In genomic region chr1:170145061-170145460, GRCh38 we compare ENCODE assay signal across 18 cellular contexts. TPM values are rescaled to one million over a fixed set of nuclear protein-coding genes. Genes with fewer than 3 reads are reported as not detected.
DNase-seq lines count a peak whose midpoint lies in the region; ATAC-seq and TF ChIP-seq lines count a peak whose summit lies in the region.
"Had no signal": no experiment of that assay in that cellular context is flagged by ENCODE, and none has a peak within 500 bp of the region (broad histone marks: within the 10 kb centered on the region; RNA-seq: fewer than 3 reads in every experiment).

No MANE protein-coding gene starts in this region.

- H3K4me3 ChIP-seq in HUES48 (ENCODE audit: low read depth, low read length) = peak overlapping the region; percentile 23; the same call in 1 of the 2 replicates
- no peak overlapping the region for H3K4me3 ChIP-seq in heart right ventricle
- H3K4me3 ChIP-seq: BLaER1 treated with 17β-estradiol and CSF1 and Interleukin-3, amounts not matched to agents 10 nM and 100 nM; MG63; Peyer's patch had no signal

- peak in 6 of 8 donors; percentile 23 to 70 (median 63) for ATAC-seq in heart right ventricle
- ATAC-seq in omental fat pad (ENCODE audit: low FRiP score) = peak; percentile 10
- ATAC-seq in stimulated activated naive B cell treated with anti-CD40 and anti-IgM and Interleukin-4, amounts not matched to agents 10 μg/mL and 1 μg/mL and 100 μg/mL, for 72 hours (replicated peaks) = no peak
- ATAC-seq in foreskin keratinocyte = no peak
- ATAC-seq in GM18868 (IDR thresholded peaks at IDR 0.05; ENCODE audit: unreplicated experiment) = no peak

- peak; percentile 2 for DNase-seq in NCI-H748 (lab: John Stamatoyannopoulos, UW; ENCODE audit: unreplicated experiment)
- DNase-seq in NCI-H748 treated with DMSO at 0.1 percent for 48 hours (lab: John Stamatoyannopoulos, UW) = no peak
- no peak for DNase-seq in heart right ventricle
- DNase-seq in omental fat pad (ENCODE audit: low spot score) = no peak
- no peak for DNase-seq in stimulated activated naive B cell treated with anti-CD40 and anti-IgM and Interleukin-4, amounts not matched to agents 10 μg/mL and 1 μg/mL and 100 μg/mL, for 72 hours
- no peak for DNase-seq in foreskin keratinocyte
- DNase-seq: CD8-positive, alpha-beta memory T cell; GDM1; MG63; NCI-H446 treated with DMSO at 0.1 percent for 48 hours; NCI-H82; Peyer's patch; SHP77; SK-N-SH had no signal

- no peaks in the 10 kb centered on the region for H3K36me3 Mint-ChIP-seq in stimulated activated naive B cell treated with anti-CD40 and anti-IgM and Interleukin-4, amounts not matched to agents 10 μg/mL and 1 μg/mL and 100 μg/mL, for 72 hours

- peaks cover 5 to 12% of the 10 kb centered on the region in 2 donors for H3K9me3 Mint-ChIP-seq in stimulated activated naive B cell treated with anti-CD40 and anti-IgM and Interleukin-4, amounts not matched to agents 10 μg/mL and 1 μg/mL and 100 μg/mL, for 72 hours

- no peak overlapping the region for H3K9ac ChIP-seq in HUES48 (ENCODE audit: low read depth, low read length)
- H3K9ac ChIP-seq: BLaER1 treated with 17β-estradiol and CSF1 and Interleukin-3, amounts not matched to agents 10 nM and 100 nM; SK-N-SH had no signal

- H3K27ac Mint-ChIP-seq in stimulated activated naive B cell treated with anti-CD40 and anti-IgM and Interleukin-4, amounts not matched to agents 10 μg/mL and 1 μg/mL and 100 μg/mL, for 72 hours = no peak overlapping the region
- H3K27ac Mint-ChIP-seq: CD8-positive, alpha-beta memory T cell had no signal

- H3K4me3 Mint-ChIP-seq in stimulated activated naive B cell treated with anti-CD40 and anti-IgM and Interleukin-4, amounts not matched to agents 10 μg/mL and 1 μg/mL and 100 μg/mL, for 72 hours = no peak overlapping the region
- H3K4me3 Mint-ChIP-seq: CD8-positive, alpha-beta memory T cell had no signal

- H3K36me3 ChIP-seq in HUES48 (ENCODE audit: control insufficient read depth, insufficient read depth, low read length) = no peaks in the 10 kb centered on the region
- no peaks in the 10 kb centered on the region for H3K36me3 ChIP-seq in heart right ventricle
- H3K36me3 ChIP-seq: BLaER1 treated with 17β-estradiol and CSF1 and Interleukin-3, amounts not matched to agents 10 nM and 100 nM; MG63; Peyer's patch had no signal

- peaks cover 9 to 10% of the 10 kb centered on the region in 2 donors for H3K27me3 Mint-ChIP-seq in stimulated activated naive B cell treated with anti-CD40 and anti-IgM and Interleukin-4, amounts not matched to agents 10 μg/mL and 1 μg/mL and 100 μg/mL, for 72 hours

- no peaks in the 10 kb centered on the region for H3K4me1 Mint-ChIP-seq in stimulated activated naive B cell treated with anti-CD40 and anti-IgM and Interleukin-4, amounts not matched to agents 10 μg/mL and 1 μg/mL and 100 μg/mL, for 72 hours
- H3K4me1 Mint-ChIP-seq: CD8-positive, alpha-beta memory T cell had no signal

- TF ChIP-seq CTCF in heart right ventricle (IDR thresholded peaks at IDR 0.05) = peak in 3 of 9 donors; percentile 25 to 43 (median 32)
- no peak for TF ChIP-seq CTCF in omental fat pad (IDR thresholded peaks at IDR 0.05)
- TF ChIP-seq CTCF in foreskin keratinocyte (conservative IDR thresholded peaks at IDR 0.05) = no peak

- intact Hi-C loops in heart right ventricle (cut with DNase I) = loop anchor here in 3 of 10 donors (1.0 to 10.0 kb wide), 5 partner anchors 68 to 517 kb away; partner anchors contain the start of genes KIFAP3 (in 2 of the 3) and PRRX1 (in 1 of the 3)

- H3K27me3 ChIP-seq in HUES48 (ENCODE audit: control insufficient read depth, insufficient read depth, low read length) (peaks cover 32% of the 10 kb centered on the region), heart right ventricle (no peaks in the 10 kb centered on the region), foreskin keratinocyte (peaks cover 5% of the 10 kb centered on the region)
- H3K27me3 ChIP-seq: BLaER1 treated with 17β-estradiol and CSF1 and Interleukin-3, amounts not matched to agents 10 nM and 100 nM; Peyer's patch had no signal

- H3K27ac ChIP-seq in HUES48 (ENCODE audit: low read depth, low read length) (peak overlapping the region; percentile 89), heart right ventricle (peak overlapping the region in 8 of 10 donors; percentile 61 to 95 (median 86)), foreskin keratinocyte (no peak overlapping the region)
- H3K27ac ChIP-seq: BLaER1 treated with 17β-estradiol and CSF1 and Interleukin-3, amounts not matched to agents 10 nM and 100 nM; Peyer's patch had no signal

- WGBS in heart right ventricle, 2 donors = 62 to 76% methylated on average over 3 of the region's 3 CpGs

- H3K4me1 ChIP-seq in HUES48 (ENCODE audit: control insufficient read depth, insufficient read depth, low read length) = peaks cover 27% of the 10 kb centered on the region
- H3K4me1 ChIP-seq in heart right ventricle = peaks cover 0 to 23% (median 10%) of the 10 kb centered on the region in 9 donors
- no peaks in the 10 kb centered on the region for H3K4me1 ChIP-seq in foreskin keratinocyte
- H3K4me1 ChIP-seq: Peyer's patch had no signal

- H3K9me3 ChIP-seq in HUES48 (ENCODE audit: control insufficient read depth, insufficient read depth, low read length) (no peaks in the 10 kb centered on the region), heart right ventricle (peaks cover 0 to 18% (median 0%) of the 10 kb centered on the region in 11 donors)
- H3K9me3 ChIP-seq: MG63, Peyer's patch, SK-N-SH had no signal

RNA-seq across cellular contexts. Expression of gene NTMT2, which starts 0.7 kb away (rescaled TPM):
- total RNA-seq in heart right ventricle = 1 to 10 TPM in 9 of 10 donors, under 1 TPM in 1; 0.92 to 3.2 (median 2.7) TPM
- polyA plus RNA-seq in heart right ventricle = 1 to 10 TPM in 1 of 2 donors, under 1 TPM in 1; 0.29 to 1.1 TPM
- not detected for total RNA-seq in omental fat pad
- not detected in 2 replicates for total RNA-seq in foreskin keratinocyte
- not detected in 2 replicates for polyA plus RNA-seq in foreskin keratinocyte
- total RNA-seq: CD8-positive, alpha-beta memory T cell; H1; Peyer's patch had no signal
- polyA plus RNA-seq: CD8-positive, alpha-beta memory T cell; SK-N-SH had no signal

Comparison
In these comparisons a context has a peak if more than half of its experiments do, and no peak if none do; other contexts are left out.
1. ATAC-seq: peak in heart right ventricle (6 of 8) and omental fat pad (single experiment); none in stimulated activated naive B cell treated with anti-CD40 and anti-IgM and Interleukin-4, amounts not matched to agents 10 μg/mL and 1 μg/mL and 100 μg/mL, for 72 hours (0 of 2), foreskin keratinocyte (single experiment) and GM18868 (single experiment).